Comparison of ENCODE assay signal across 1 cellular context in the genomic region with DNA sequence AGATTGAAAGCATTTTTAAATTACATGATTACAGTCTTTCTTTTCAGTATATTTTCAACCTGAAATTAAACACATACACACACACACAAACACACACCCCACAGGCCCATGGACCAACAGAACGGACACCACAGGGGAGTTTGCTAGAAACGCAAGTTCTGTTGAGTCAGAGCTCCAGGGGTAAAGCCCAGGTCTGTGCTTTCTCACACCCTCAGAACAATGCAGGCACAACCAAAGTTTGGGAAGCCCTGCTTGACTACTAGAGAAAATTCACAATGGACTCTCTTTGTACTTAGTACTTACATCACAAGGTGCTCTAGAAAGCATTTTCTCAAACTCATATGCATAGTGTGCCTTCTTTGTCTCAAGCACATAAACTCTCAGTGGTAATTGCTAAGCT.
TF ChIP-seq lines count a peak whose summit lies in the region.

No MANE protein-coding gene starts in this region.

TF ChIP-seq in GM23338, 12 proteins besides CTCF, POLR2A, EP300 and RAD21 (continued from another document):
- TF ChIP-seq, protein P1, sequence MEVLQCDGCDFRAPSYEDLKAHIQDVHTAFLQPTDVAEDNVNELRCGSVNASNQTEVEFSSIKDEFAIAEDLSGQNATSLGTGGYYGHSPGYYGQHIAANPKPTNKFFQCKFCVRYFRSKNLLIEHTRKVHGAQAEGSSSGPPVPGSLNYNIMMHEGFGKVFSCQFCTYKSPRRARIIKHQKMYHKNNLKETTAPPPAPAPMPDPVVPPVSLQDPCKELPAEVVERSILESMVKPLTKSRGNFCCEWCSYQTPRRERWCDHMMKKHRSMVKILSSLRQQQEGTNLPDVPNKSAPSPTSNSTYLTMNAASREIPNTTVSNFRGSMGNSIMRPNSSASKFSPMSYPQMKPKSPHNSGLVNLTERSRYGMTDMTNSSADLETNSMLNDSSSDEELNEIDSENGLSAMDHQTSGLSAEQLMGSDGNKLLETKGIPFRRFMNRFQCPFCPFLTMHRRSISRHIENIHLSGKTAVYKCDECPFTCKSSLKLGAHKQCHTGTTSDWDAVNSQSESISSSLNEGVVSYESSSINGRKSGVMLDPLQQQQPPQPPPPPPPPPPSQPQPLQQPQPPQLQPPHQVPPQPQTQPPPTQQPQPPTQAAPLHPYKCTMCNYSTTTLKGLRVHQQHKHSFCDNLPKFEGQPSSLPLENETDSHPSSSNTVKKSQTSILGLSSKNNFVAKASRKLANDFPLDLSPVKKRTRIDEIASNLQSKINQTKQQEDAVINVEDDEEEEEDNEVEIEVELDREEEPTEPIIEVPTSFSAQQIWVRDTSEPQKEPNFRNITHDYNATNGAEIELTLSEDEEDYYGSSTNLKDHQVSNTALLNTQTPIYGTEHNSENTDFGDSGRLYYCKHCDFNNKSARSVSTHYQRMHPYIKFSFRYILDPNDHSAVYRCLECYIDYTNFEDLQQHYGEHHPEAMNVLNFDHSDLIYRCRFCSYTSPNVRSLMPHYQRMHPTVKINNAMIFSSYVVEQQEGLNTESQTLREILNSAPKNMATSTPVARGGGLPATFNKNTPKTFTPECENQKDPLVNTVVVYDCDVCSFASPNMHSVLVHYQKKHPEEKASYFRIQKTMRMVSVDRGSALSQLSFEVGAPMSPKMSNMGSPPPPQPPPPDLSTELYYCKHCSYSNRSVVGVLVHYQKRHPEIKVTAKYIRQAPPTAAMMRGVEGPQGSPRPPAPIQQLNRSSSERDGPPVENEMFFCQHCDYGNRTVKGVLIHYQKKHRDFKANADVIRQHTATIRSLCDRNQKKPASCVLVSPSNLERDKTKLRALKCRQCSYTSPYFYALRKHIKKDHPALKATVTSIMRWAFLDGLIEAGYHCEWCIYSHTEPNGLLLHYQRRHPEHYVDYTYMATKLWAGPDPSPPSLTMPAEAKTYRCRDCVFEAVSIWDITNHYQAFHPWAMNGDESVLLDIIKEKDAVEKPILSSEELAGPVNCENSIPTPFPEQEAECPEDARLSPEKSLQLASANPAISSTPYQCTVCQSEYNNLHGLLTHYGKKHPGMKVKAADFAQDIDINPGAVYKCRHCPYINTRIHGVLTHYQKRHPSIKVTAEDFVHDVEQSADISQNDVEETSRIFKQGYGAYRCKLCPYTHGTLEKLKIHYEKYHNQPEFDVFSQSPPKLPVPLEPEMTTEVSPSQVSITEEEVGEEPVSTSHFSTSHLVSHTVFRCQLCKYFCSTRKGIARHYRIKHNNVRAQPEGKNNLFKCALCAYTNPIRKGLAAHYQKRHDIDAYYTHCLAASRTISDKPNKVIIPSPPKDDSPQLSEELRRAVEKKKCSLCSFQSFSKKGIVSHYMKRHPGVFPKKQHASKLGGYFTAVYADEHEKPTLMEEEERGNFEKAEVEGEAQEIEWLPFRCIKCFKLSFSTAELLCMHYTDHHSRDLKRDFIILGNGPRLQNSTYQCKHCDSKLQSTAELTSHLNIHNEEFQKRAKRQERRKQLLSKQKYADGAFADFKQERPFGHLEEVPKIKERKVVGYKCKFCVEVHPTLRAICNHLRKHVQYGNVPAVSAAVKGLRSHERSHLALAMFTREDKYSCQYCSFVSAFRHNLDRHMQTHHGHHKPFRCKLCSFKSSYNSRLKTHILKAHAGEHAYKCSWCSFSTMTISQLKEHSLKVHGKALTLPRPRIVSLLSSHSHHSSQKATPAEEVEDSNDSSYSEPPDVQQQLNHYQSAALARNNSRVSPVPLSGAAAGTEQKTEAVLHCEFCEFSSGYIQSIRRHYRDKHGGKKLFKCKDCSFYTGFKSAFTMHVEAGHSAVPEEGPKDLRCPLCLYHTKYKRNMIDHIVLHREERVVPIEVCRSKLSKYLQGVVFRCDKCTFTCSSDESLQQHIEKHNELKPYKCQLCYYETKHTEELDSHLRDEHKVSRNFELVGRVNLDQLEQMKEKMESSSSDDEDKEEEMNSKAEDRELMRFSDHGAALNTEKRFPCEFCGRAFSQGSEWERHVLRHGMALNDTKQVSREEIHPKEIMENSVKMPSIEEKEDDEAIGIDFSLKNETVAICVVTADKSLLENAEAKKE (CRISPR knock-in tag; IDR thresholded peaks at IDR 0.05): peak; percentile 68; the same call in 1 of the 2 replicates
TF ChIP-seq in GM23338: peak in this region for 1.
